ENCODE assay signal across 30 cellular contexts in the genomic region with DNA sequence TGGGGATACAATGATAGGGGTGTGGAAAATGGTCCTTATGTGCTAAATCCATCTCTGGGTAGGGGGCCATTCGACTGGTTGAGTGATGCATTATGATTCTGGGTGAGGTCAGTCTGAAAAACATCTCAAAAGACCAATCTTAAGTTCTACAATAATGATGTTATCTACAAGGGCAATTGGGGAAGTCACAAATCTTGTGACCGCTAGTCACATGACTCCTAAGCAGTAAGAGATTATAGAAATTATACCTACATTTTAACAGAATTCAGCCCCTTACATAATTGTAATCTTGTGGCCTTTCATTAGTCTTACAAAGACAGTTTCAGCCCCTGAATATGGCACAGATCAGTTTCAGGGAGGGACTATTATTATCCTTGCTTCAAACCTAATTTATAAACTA.
"Had no signal": no experiment of that assay in that cellular context is flagged by ENCODE, and none has a peak within 500 bp of the region (broad histone marks: within the 10 kb centered on the region; RNA-seq: fewer than 3 reads in every experiment).

No MANE protein-coding gene starts in this region.

- H3K27ac Mint-ChIP-seq: mesothelial cell of epicardium; nephron progenitor cell; stimulated activated memory B cell treated with anti-CD40 and anti-IgM and Interleukin-4, amounts not matched to agents 10 μg/mL and 1 μg/mL and 100 μg/mL, for 72 hours had no signal

- H3K4me1 ChIP-seq: colonic mucosa, psoas muscle, uterus had no signal

- H3K4me3 ChIP-seq: colonic mucosa, esophagus muscularis mucosa, gastroesophageal sphincter, heart left ventricle, hepatocyte, left lung, mucosa of descending colon, psoas muscle, sigmoid colon, thoracic aorta, tibial nerve, upper lobe of right lung, uterus had no signal

- FAIRE-seq: endothelial cell of umbilical vein, islet of Langerhans had no signal

- ATAC-seq: foreskin keratinocyte; gastroesophageal sphincter; heart left ventricle; left cardiac atrium; left lung; mucosa of descending colon; psoas muscle; right cardiac atrium; stimulated activated memory B cell treated with anti-CD40 and anti-IgM and Interleukin-4, amounts not matched to agents 10 μg/mL and 1 μg/mL and 100 μg/mL, for 72 hours; upper lobe of right lung had no signal

- DNase-seq: colonic mucosa; dermis blood vessel endothelial cell; effector memory CD4-positive, alpha-beta T cell; foreskin keratinocyte; heart left ventricle; left cardiac atrium; left lung; mesenchymal stem cell; mucosa of descending colon; naive B cell; nephron progenitor cell; nucleus accumbens; posterior cingulate gyrus; psoas muscle; right cardiac atrium; sigmoid colon; stimulated activated CD4-positive, alpha-beta T cell treated with anti-CD3 and anti-CD28 coated beads, Interleukin-2, amount 100 ng/mL, for 24 hours; stimulated activated CD4-positive, alpha-beta T cell treated with anti-CD3 and anti-CD28 coated beads, Interleukin-4, amount 100 ng/mL, for 24 hours; upper lobe of right lung; uterus had no signal

- H3K36me3 ChIP-seq: colonic mucosa, esophagus muscularis mucosa, gastroesophageal sphincter, heart left ventricle, left lung, sigmoid colon, thoracic aorta, tibial nerve, upper lobe of right lung, uterus had no signal

- H3K27me3 Mint-ChIP-seq: naive B cell; stimulated activated memory B cell treated with anti-CD40 and anti-IgM and Interleukin-4, amounts not matched to agents 10 μg/mL and 1 μg/mL and 100 μg/mL, for 72 hours had no signal

- H3K4me2 ChIP-seq: hepatocyte had no signal

- H3K9me3 Mint-ChIP-seq: naive B cell; nephron progenitor cell; stimulated activated memory B cell treated with anti-CD40 and anti-IgM and Interleukin-4, amounts not matched to agents 10 μg/mL and 1 μg/mL and 100 μg/mL, for 72 hours; stimulated activated naive CD8-positive, alpha-beta T cell treated with anti-CD3 and anti-CD28 coated beads, Interleukin-15, Interleukin-2, amounts not matched to agents 100 ng/mL and 50 ng/mL, for 24 hours had no signal

- H3K27ac ChIP-seq: colonic mucosa, esophagus muscularis mucosa, foreskin keratinocyte, heart left ventricle, hepatocyte, left lung, psoas muscle, thoracic aorta, tibial nerve, upper lobe of right lung, uterus had no signal

- H3K9me3 ChIP-seq: colonic mucosa, esophagus muscularis mucosa, gastroesophageal sphincter, heart left ventricle, left lung, mucosa of descending colon, psoas muscle, sigmoid colon, thoracic aorta, tibial nerve, upper lobe of right lung, uterus had no signal

- H3K4me3 Mint-ChIP-seq: mesothelial cell of epicardium; naive B cell; nephron progenitor cell; stimulated activated memory B cell treated with anti-CD40 and anti-IgM and Interleukin-4, amounts not matched to agents 10 μg/mL and 1 μg/mL and 100 μg/mL, for 72 hours had no signal

- H3K36me3 Mint-ChIP-seq: mesothelial cell of epicardium; naive B cell; stimulated activated memory B cell treated with anti-CD40 and anti-IgM and Interleukin-4, amounts not matched to agents 10 μg/mL and 1 μg/mL and 100 μg/mL, for 72 hours had no signal

- H3K27me3 ChIP-seq: colonic mucosa, esophagus muscularis mucosa, foreskin keratinocyte, gastroesophageal sphincter, heart left ventricle, hepatocyte, left lung, sigmoid colon, tibial nerve, upper lobe of right lung, uterus had no signal

- H3K79me2 ChIP-seq: hepatocyte had no signal

- H2AFZ ChIP-seq: hepatocyte had no signal
